2 cellular contexts compared by ENCODE assay signal in genomic region chr7:128168667-128169210, GRCh38.
TF ChIP-seq lines count a peak whose summit lies in the region.

No MANE protein-coding gene starts in this region.

TF ChIP-seq in GM23338, 12 proteins besides CTCF, POLR2A, EP300 and RAD21 (continued from another document):
- no peak for TF ChIP-seq ETS1 (IDR thresholded peaks at IDR 0.05)
- peak; percentile 42; the same call in 1 of the 2 replicates for TF ChIP-seq CREB1 (CRISPR knock-in tag; IDR thresholded peaks at IDR 0.05; ENCODE audit: low read depth)

TF ChIP-seq in HepG2, 621 proteins besides CTCF, POLR2A, EP300 and RAD21 (continued from another document and continues in another):
- TF ChIP-seq ZBTB43 (CRISPR knock-in tag; conservative IDR thresholded peaks at IDR 0.05) (0 out of 2 replicates have a peak, but pooled peaks have one; percentile 23), ZBTB21 (CRISPR knock-in tag; IDR thresholded peaks at IDR 0.05) (no peak), ZNF574 (CRISPR knock-in tag; IDR thresholded peaks at IDR 0.05) (0 out of 2 replicates have a peak, but pooled peaks have one; percentile 39), SAP130 (CRISPR knock-in tag; IDR thresholded peaks at IDR 0.05; ENCODE audit: low read depth) (0 out of 2 replicates have a peak, but pooled peaks have one; percentile 29), USF2 (IDR thresholded peaks at IDR 0.05; ENCODE audit: low read depth, low read length) (no peak), USF2 (CRISPR knock-in tag; IDR thresholded peaks at IDR 0.05; ENCODE audit: borderline replicate concordance) (no peak), WIZ (CRISPR knock-in tag; IDR thresholded peaks at IDR 0.05) (peak; percentile 44; the same call in 1 of the 2 replicates), ATF6 (CRISPR knock-in tag; conservative IDR thresholded peaks at IDR 0.05) (no peak), ESRRA (CRISPR knock-in tag; IDR thresholded peaks at IDR 0.05; ENCODE audit: low read depth) (no peak), HNRNPL (IDR thresholded peaks at IDR 0.05; ENCODE audit: low read depth, low read length) (no peak), ZBTB46 (CRISPR knock-in tag; IDR thresholded peaks at IDR 0.05; ENCODE audit: borderline replicate concordance) (no peak), ZNF292 (CRISPR knock-in tag; IDR thresholded peaks at IDR 0.05; ENCODE audit: borderline replicate concordance, low read depth) (no peak), REST (IDR thresholded peaks at IDR 0.05; ENCODE audit: borderline replicate concordance in 1 of 2, low read depth in 1 of 2, low read length in 2 of 2) (peak; percentile 78 to 96), ZFP82 (CRISPR knock-in tag; IDR thresholded peaks at IDR 0.05; ENCODE audit: borderline replicate concordance) (no peak), NFKBIZ (CRISPR knock-in tag; IDR thresholded peaks at IDR 0.05) (no peak), ZNF546 (CRISPR knock-in tag; conservative IDR thresholded peaks at IDR 0.05) (no peak), PTBP1 (IDR thresholded peaks at IDR 0.05; ENCODE audit: low read depth, low read length, poor library complexity, severe bottlenecking) (no peak), TOE1 (CRISPR knock-in tag; IDR thresholded peaks at IDR 0.05) (no peak), ZFP36L2 (CRISPR knock-in tag; IDR thresholded peaks at IDR 0.05) (no peak), PATZ1 (CRISPR knock-in tag; IDR thresholded peaks at IDR 0.05) (0 out of 2 replicates have a peak, but pooled peaks have one; percentile 24), POLR2AphosphoS2 (IDR thresholded peaks at IDR 0.05; ENCODE audit: low read depth, low read length) (no peak), ZNF18 (CRISPR knock-in tag; IDR thresholded peaks at IDR 0.05; ENCODE audit: insufficient replicate concordance) (no peak), PRDM15 (CRISPR knock-in tag; IDR thresholded peaks at IDR 0.05) (0 out of 2 replicates have a peak, but pooled peaks have one; percentile 29), ZNF709 (CRISPR knock-in tag; IDR thresholded peaks at IDR 0.05) (0 out of 2 replicates have a peak, but pooled peaks have one; percentile 29), EHMT2 (IDR thresholded peaks at IDR 0.05; ENCODE audit: borderline replicate concordance, low read depth, low read length) (peak; percentile 87), SCMH1 (CRISPR knock-in tag; IDR thresholded peaks at IDR 0.05; ENCODE audit: borderline replicate concordance) (no peak), FOXA3 (CRISPR knock-in tag; IDR thresholded peaks at IDR 0.05) (no peak), ZFP90 (CRISPR knock-in tag; IDR thresholded peaks at IDR 0.05; ENCODE audit: borderline replicate concordance) (peak; percentile 48; the same call in 1 of the 2 replicates)
